18 cellular contexts compared by ENCODE assay signal in genomic region chr11:76736773-76737495, GRCh38. TPM values are rescaled to one million over a fixed set of nuclear protein-coding genes. Genes with fewer than 3 reads are reported as not detected.
A peak's percentile ranks its signal among the peaks of the same experiment; 100 is the strongest.
DNase-seq lines count a peak whose midpoint lies in the region; ATAC-seq, FAIRE-seq and TF ChIP-seq lines count a peak whose summit lies in the region.
"Had no signal": no experiment of that assay in that cellular context is flagged by ENCODE, and none has a peak within 500 bp of the region (broad histone marks: within the 10 kb centered on the region; RNA-seq: fewer than 3 reads in every experiment).

No MANE protein-coding gene starts in this region.

- POLR2A ChIA-PET in naive thymus-derived CD4-positive, alpha-beta T cell (lab: Charles Lee), result interaction anchor here (0.6 kb wide), 1 partner anchor 64 kb away, joined by 3 read pairs; no protein-coding TSS in a partner anchor

- H3K9me3 ChIP-seq in kidney (ENCODE audit: control insufficient read depth in 1 of 2, low read length in 2 of 2), result no peaks in the 10 kb centered on the region
- no peaks in the 10 kb centered on the region for H3K9me3 ChIP-seq in naive thymus-derived CD4-positive, alpha-beta T cell (ENCODE audit: control insufficient read depth in 2 of 3, low read length in 3 of 3)

- peaks cover 0 to 4% (median 0%) of the 10 kb centered on the region in 5 donors for H3K27me3 Mint-ChIP-seq in naive thymus-derived CD4-positive, alpha-beta T cell

- peak; percentile 63 for DNase-seq in NCI-H2196 (lab: John Stamatoyannopoulos, UW; ENCODE audit: unreplicated experiment)
- no peak for DNase-seq in NCI-H2196 treated with DMSO at 0.1 percent for 48 hours (lab: John Stamatoyannopoulos, UW; ENCODE audit: unreplicated experiment)
- peak; percentile 66 for DNase-seq in NCI-H146 (lab: John Stamatoyannopoulos, UW)
- DNase-seq in kidney, result peak; percentile 57
- no peak for DNase-seq in naive thymus-derived CD4-positive, alpha-beta T cell
- no peak for DNase-seq in omental fat pad (ENCODE audit: low spot score)
- no peak for DNase-seq in NCI-H446 treated with DMSO at 0.1 percent for 48 hours (lab: John Stamatoyannopoulos, UW)
- DNase-seq: AML-193, GOT3, NCI-H1436, NCI-H2081, NCI-H748 treated with DMSO at 0.1 percent for 48 hours had no signal

- H3K27ac ChIP-seq in kidney (ENCODE audit: low read depth in 2 of 2, low read length in 2 of 2), result no peak overlapping the region
- no peak overlapping the region for H3K27ac ChIP-seq in naive thymus-derived CD4-positive, alpha-beta T cell (ENCODE audit: low read depth, low read length)
- H3K27ac ChIP-seq: HL-60, SK-N-MC had no signal

- no peaks in the 10 kb centered on the region for H3K4me1 ChIP-seq in kidney (ENCODE audit: control insufficient read depth in 1 of 2, insufficient read depth in 1 of 2, low read depth in 1 of 2, low read length in 2 of 2)
- no peaks in the 10 kb centered on the region for H3K4me1 ChIP-seq in naive thymus-derived CD4-positive, alpha-beta T cell (ENCODE audit: control insufficient read depth in 2 of 2, insufficient read depth in 2 of 2, low read length in 2 of 2)

- no peak overlapping the region for H3K9ac ChIP-seq in kidney (ENCODE audit: low read length in 2 of 2)

- ATAC-seq in naive thymus-derived CD4-positive, alpha-beta T cell, result no peak
- no peak for ATAC-seq in omental fat pad (ENCODE audit: low FRiP score)
- ATAC-seq: Panc1, Right ventricle myocardium inferior had no signal

- no peaks in the 10 kb centered on the region for H3K36me3 ChIP-seq in kidney (ENCODE audit: control insufficient read depth in 1 of 2, insufficient read depth in 2 of 2, low read length in 2 of 2)
- H3K36me3 ChIP-seq in naive thymus-derived CD4-positive, alpha-beta T cell (ENCODE audit: control insufficient read depth in 2 of 3, insufficient read depth in 3 of 3, low read length in 3 of 3), result no peaks in the 10 kb centered on the region

- no peak overlapping the region for H3K4me3 Mint-ChIP-seq in naive thymus-derived CD4-positive, alpha-beta T cell
- H3K4me3 Mint-ChIP-seq: CD14-positive monocyte had no signal

- CTCF ChIA-PET in naive thymus-derived CD4-positive, alpha-beta T cell (lab: Charles Lee), result no interaction called here

- FAIRE-seq in kidney (lab: Jason Lieb, UNC), result no peak
- FAIRE-seq: HTR-8/SVneo had no signal

- no peak overlapping the region for H3K27ac Mint-ChIP-seq in naive thymus-derived CD4-positive, alpha-beta T cell
- H3K27ac Mint-ChIP-seq: CD14-positive monocyte had no signal

- H3K4me1 Mint-ChIP-seq in naive thymus-derived CD4-positive, alpha-beta T cell, result peaks cover 0 to 3% (median 0%) of the 10 kb centered on the region in 7 donors
- H3K4me1 Mint-ChIP-seq: CD14-positive monocyte had no signal

- H3K36me3 Mint-ChIP-seq in naive thymus-derived CD4-positive, alpha-beta T cell, result no peaks in the 10 kb centered on the region
- H3K36me3 Mint-ChIP-seq: CD14-positive monocyte had no signal

- no peaks in the 10 kb centered on the region for H3K27me3 ChIP-seq in naive thymus-derived CD4-positive, alpha-beta T cell (ENCODE audit: control insufficient read depth in 2 of 2, insufficient read depth in 2 of 2, low read length in 2 of 2)

- intact Hi-C loops in kidney (cut with DNase I), result no loop called here
- intact Hi-C loops in naive thymus-derived CD4-positive, alpha-beta T cell (cut with micrococcal nuclease), result no loop called here

- TF ChIP-seq CTCF in kidney (IDR thresholded peaks at IDR 0.05; ENCODE audit: borderline replicate concordance, extremely low read depth, insufficient read depth) (no peak), omental fat pad (IDR thresholded peaks at IDR 0.05) (no peak)

- no peak overlapping the region for H3K4me3 ChIP-seq in kidney (ENCODE audit: low read length in 2 of 2)
- no peak overlapping the region for H3K4me3 ChIP-seq in naive thymus-derived CD4-positive, alpha-beta T cell (ENCODE audit: low read length)
- H3K4me3 ChIP-seq: SK-N-MC had no signal

- peaks cover 0 to 1% (median 0%) of the 10 kb centered on the region in 11 donors for H3K9me3 Mint-ChIP-seq in naive thymus-derived CD4-positive, alpha-beta T cell
- H3K9me3 Mint-ChIP-seq: CD14-positive monocyte had no signal

RNA-seq across cellular contexts. Expression of gene TSKU, which starts 46.2 kb away (rescaled TPM):
- total RNA-seq in kidney (27.3 TPM), omental fat pad (100 to 1,000 TPM; 153 to 281 (median 161) TPM)
- polyA plus RNA-seq in kidney (ENCODE audit: insufficient read depth, low read depth, low replicate concordance), result 41.0 TPM
- 1 to 10 TPM in 1 of 5 experiments, under 1 TPM in 1, not detected in 3; 0.13 to 1.5 TPM for total RNA-seq in naive thymus-derived CD4-positive, alpha-beta T cell
- polyA plus RNA-seq in naive thymus-derived CD4-positive, alpha-beta T cell, result not detected
- polyA plus RNA-seq: CD14-positive monocyte had no signal

Comparison
In these comparisons a context has a peak if more than half of its experiments do, and no peak if none do; other contexts are left out.
1. DNase-seq: peak in NCI-H2196 (single experiment), NCI-H146 (single experiment) and kidney (single experiment); none in NCI-H2196 treated with DMSO at 0.1 percent for 48 hours (single experiment), naive thymus-derived CD4-positive, alpha-beta T cell (0 of 9), omental fat pad (single experiment) and NCI-H446 treated with DMSO at 0.1 percent for 48 hours (single experiment).
2. RNA of gene TSKU, which starts 46.2 kb away (total RNA-seq): 153 to 281 TPM in omental fat pad and 27.3 TPM in kidney (single experiment); 0.13 to 1.5 TPM in naive thymus-derived CD4-positive, alpha-beta T cell; every median in the first group is over 10 times any median in the second.